In genomic region chr2:61450144-61450543, GRCh38 we compare ENCODE assay signal across 15 cellular contexts. TPM values are rescaled to one million over a fixed set of nuclear protein-coding genes. Genes with fewer than 3 reads are reported as not detected.
DNase-seq lines count a peak whose midpoint lies in the region; ATAC-seq and TF ChIP-seq lines count a peak whose summit lies in the region.
"Had no signal": no experiment of that assay in that cellular context is flagged by ENCODE, and none has a peak within 500 bp of the region (broad histone marks: within the 10 kb centered on the region; RNA-seq: fewer than 3 reads in every experiment).

No MANE protein-coding gene starts in this region.

- H3K27me3 Mint-ChIP-seq in mesothelial cell of epicardium (ENCODE audit: low read depth) = no peaks in the 10 kb centered on the region
- H3K27me3 Mint-ChIP-seq: brain had no signal

- intact Hi-C loops in right cardiac atrium (cut with DNase I) = no loop called here

- ATAC-seq in GM18907 (IDR thresholded peaks at IDR 0.05; ENCODE audit: unreplicated experiment) (peak; percentile 49), GM21737 (IDR thresholded peaks at IDR 0.05; ENCODE audit: unreplicated experiment) (no peak), right cardiac atrium (no peak)

- H4K20me1 ChIP-seq in DOHH2 (ENCODE audit: control insufficient read depth, insufficient read depth, low read depth, low read length) = peaks cover 2% of the 10 kb centered on the region; the same call in 1 of the 2 replicates

- peaks cover 17% of the 10 kb centered on the region; the same call in 1 of the 2 replicates for H3K36me3 ChIP-seq in DOHH2 (ENCODE audit: control insufficient read depth, low read length)

- peaks cover 12% of the 10 kb centered on the region for H3K9me3 Mint-ChIP-seq in mesothelial cell of epicardium

- H3F3A ChIP-seq in DOHH2 (ENCODE audit: control insufficient read depth, insufficient read depth) = peaks cover 40% of the 10 kb centered on the region

- no peak overlapping the region for H3K27ac Mint-ChIP-seq in mesothelial cell of epicardium
- H3K27ac Mint-ChIP-seq: brain; T-helper 1 cell treated with Interleukin-12 subunit alpha and Interleukin-12 subunit beta and Interleukin-4 antibody, amounts not matched to agents 30 μg/mL and 1 μg/mL, for 36 hours had no signal

- no peak overlapping the region for H3K4me3 Mint-ChIP-seq in mesothelial cell of epicardium
- H3K4me3 Mint-ChIP-seq: brain; T-helper 1 cell treated with Interleukin-12 subunit alpha and Interleukin-12 subunit beta and Interleukin-4 antibody, amounts not matched to agents 30 μg/mL and 1 μg/mL, for 36 hours had no signal

- peaks cover 96% of the 10 kb centered on the region for H3K4me1 ChIP-seq in DOHH2 (ENCODE audit: control insufficient read depth, low read length)
- peaks cover 1% of the 10 kb centered on the region for H3K4me1 ChIP-seq in right cardiac atrium (ENCODE audit: control insufficient read depth, insufficient read depth, low read length)

- TF ChIP-seq CTCF in DOHH2 (IDR thresholded peaks at IDR 0.05; ENCODE audit: low read depth, low read length, poor library complexity, severe bottlenecking) (no peak), fibroblast of mammary gland (conservative IDR thresholded peaks at IDR 0.05; ENCODE audit: control insufficient read depth, insufficient read depth, low read depth, low read length) (no peak), mesothelial cell of epicardium (IDR thresholded peaks at IDR 0.05; ENCODE audit: unreplicated experiment) (no peak)

- H3K4me3 ChIP-seq in DOHH2 (ENCODE audit: low read length) = peak overlapping the region; percentile 33
- H3K4me3 ChIP-seq in fibroblast of mammary gland (ENCODE audit: control insufficient read depth, low read depth, low read length) = no peak overlapping the region
- H3K4me3 ChIP-seq in right cardiac atrium (ENCODE audit: low read length) = no peak overlapping the region
- H3K4me3 ChIP-seq: stomach had no signal

- no peaks in the 10 kb centered on the region for H3K9me2 ChIP-seq in DOHH2 (replicated peaks; ENCODE audit: control insufficient read depth, low read length)

- 88% methylated on average over 4 of the region's 4 CpGs for WGBS in right cardiac atrium

- H3K9me3 ChIP-seq in DOHH2 (ENCODE audit: control insufficient read depth, insufficient read depth, low read length) (no peaks in the 10 kb centered on the region), right cardiac atrium (ENCODE audit: control insufficient read depth, low read length) (no peaks in the 10 kb centered on the region)
- H3K9me3 ChIP-seq: stomach had no signal

- H3K36me3 Mint-ChIP-seq in mesothelial cell of epicardium = peaks cover 35% of the 10 kb centered on the region

- peak overlapping the region; percentile 99 for H3K27ac ChIP-seq in DOHH2 (ENCODE audit: low read depth, low read length)
- H3K27ac ChIP-seq in right cardiac atrium (ENCODE audit: low read length) = no peak overlapping the region
- H3K27ac ChIP-seq: stomach had no signal

- H3K4me2 ChIP-seq in DOHH2 (ENCODE audit: low read length) = peak overlapping the region; percentile 99

- H3K79me2 ChIP-seq in DOHH2 (ENCODE audit: control insufficient read depth, low read length) = peaks cover 100% of the 10 kb centered on the region

- H3K27me3 ChIP-seq in DOHH2 (ENCODE audit: control insufficient read depth, low read length) = no peaks in the 10 kb centered on the region
- no peaks in the 10 kb centered on the region for H3K27me3 ChIP-seq in right cardiac atrium (ENCODE audit: control insufficient read depth, insufficient read depth)
- H3K27me3 ChIP-seq: stomach had no signal

- no peaks in the 10 kb centered on the region for H3K4me1 Mint-ChIP-seq in mesothelial cell of epicardium
- H3K4me1 Mint-ChIP-seq: brain had no signal

- peak; percentile 30 for DNase-seq in NOMO-1 treated with dmso at 0.1 percent for 144 hours (lab: John Stamatoyannopoulos, UW; ENCODE audit: unreplicated experiment)
- DNase-seq in fibroblast of mammary gland (ENCODE audit: low read depth) = peak; percentile 8
- no peak for DNase-seq in amniotic stem cell (lab: John Stamatoyannopoulos, UW)
- no peak for DNase-seq in right cardiac atrium
- DNase-seq in mesothelial cell of epicardium (ENCODE audit: low spot score in 2 of 2, unreplicated experiment in 2 of 2) = no peak
- DNase-seq: activated CD4-positive, alpha-beta T cell treated with anti-CD3 and anti-CD28 coated beads, Interleukin-2, amount 50 U/mL, for 4 hours; DMS153; Kasumi-1; stimulated activated CD4-positive, alpha-beta T cell treated with anti-CD3 and anti-CD28 coated beads, Interleukin-4, amount 100 ng/mL, for 1 hour; stomach had no signal

RNA-seq across cellular contexts. Expression of gene USP34, which starts 20.7 kb away (rescaled TPM):
- total RNA-seq in right cardiac atrium (10 to 100 TPM; 58.8 to 78.0 (median 63.9) TPM), mesothelial cell of epicardium (149 to 157 TPM (median 155 TPM) in 3 replicates)
- polyA plus RNA-seq in right cardiac atrium = 37.3 TPM

Comparison
In these comparisons a context has a peak if more than half of its experiments do, and no peak if none do; other contexts are left out.
1. DNase-seq: peak in NOMO-1 treated with dmso at 0.1 percent for 144 hours (single experiment) and fibroblast of mammary gland (single experiment); none in amniotic stem cell (single experiment), right cardiac atrium (0 of 3) and mesothelial cell of epicardium (0 of 2).